In the genomic region with DNA sequence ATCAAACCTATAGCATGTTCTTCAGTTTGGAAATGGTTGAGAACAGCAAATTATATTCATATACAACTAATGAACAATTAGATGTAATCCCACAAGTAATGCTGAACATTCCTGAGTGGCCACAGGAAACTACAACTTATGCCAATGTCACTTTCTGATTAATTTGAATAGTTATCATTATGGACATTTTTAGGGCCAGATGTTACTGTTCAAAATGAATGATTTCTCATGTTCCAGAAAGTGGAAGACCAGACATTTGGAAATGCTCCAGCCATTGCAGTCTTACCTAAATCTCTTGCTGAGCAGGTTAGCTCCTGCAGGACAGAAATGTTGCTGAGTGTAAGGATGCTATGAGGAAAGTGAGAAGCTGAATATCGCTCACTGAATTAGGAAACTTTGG, we compare ENCODE assay signal across 25 cellular contexts.
"Had no signal": no experiment of that assay in that cellular context is flagged by ENCODE, and none has a peak within 500 bp of the region (broad histone marks: within the 10 kb centered on the region; RNA-seq: fewer than 3 reads in every experiment).

No MANE protein-coding gene starts in this region.

- H3K27ac Mint-ChIP-seq: naive thymus-derived CD4-positive, alpha-beta T cell; nephron; neural progenitor cell; progenitor cell of endocrine pancreas; stimulated activated naive CD8-positive, alpha-beta T cell treated with anti-CD3 and anti-CD28 coated beads, Interleukin-15, amount 100 ng/mL, for 72 hours; type B pancreatic cell had no signal

- H3K27me3 Mint-ChIP-seq: naive thymus-derived CD4-positive, alpha-beta T cell; progenitor cell of endocrine pancreas; stimulated activated naive CD8-positive, alpha-beta T cell treated with anti-CD3 and anti-CD28 coated beads, Interleukin-15, amount 100 ng/mL, for 72 hours; type B pancreatic cell had no signal

- H3K36me3 Mint-ChIP-seq: naive thymus-derived CD4-positive, alpha-beta T cell; neural progenitor cell; type B pancreatic cell had no signal

- H3K27me3 ChIP-seq: esophagus squamous epithelium, gastrocnemius medialis, neural progenitor cell, right atrium auricular region, thyroid gland had no signal

- H3K9ac ChIP-seq: neural progenitor cell, parathyroid adenoma had no signal

- H3K4me1 Mint-ChIP-seq: naive thymus-derived CD4-positive, alpha-beta T cell; stimulated activated naive CD8-positive, alpha-beta T cell treated with anti-CD3 and anti-CD28 coated beads, Interleukin-15, amount 100 ng/mL, for 72 hours had no signal

- H3K9me3 Mint-ChIP-seq: nephron; neural progenitor cell; stimulated activated naive CD8-positive, alpha-beta T cell treated with anti-CD3 and anti-CD28 coated beads, Interleukin-15, amount 100 ng/mL, for 72 hours; type B pancreatic cell had no signal

- H3K4me3 ChIP-seq: coronary artery, esophagus squamous epithelium, gastrocnemius medialis, neural progenitor cell, right atrium auricular region, smooth muscle cell, thyroid gland had no signal

- H3K9me3 ChIP-seq: esophagus squamous epithelium, gastrocnemius medialis, right atrium auricular region, thyroid gland had no signal

- DNase-seq: dermis blood vessel endothelial cell; effector memory CD4-positive, alpha-beta T cell; erythroblast; esophagus squamous epithelium; gastrocnemius medialis; head of caudate nucleus; kidney; mesendoderm; midbrain; naive thymus-derived CD4-positive, alpha-beta T cell; stimulated activated CD4-positive, alpha-beta T cell treated with anti-CD3 and anti-CD28 coated beads, Interleukin-12 subunit alpha, Interleukin-12 subunit beta, amount 100 ng/mL, for 4 hours; stimulated activated CD4-positive, alpha-beta T cell treated with anti-CD3 and anti-CD28 coated beads, Interleukin-1b, Interleukin-23, amount 100 ng/mL, for 48 hours; stimulated activated CD4-positive, alpha-beta T cell treated with anti-CD3 and anti-CD28 coated beads, Interleukin-4, amount 100 ng/mL, for 1 hour; stimulated activated CD8-positive, alpha-beta memory T cell treated with anti-CD3 and anti-CD28 coated beads, Interleukin-4, amount 100 ng/mL, for 48 hours; stimulated activated naive CD4-positive, alpha-beta T cell; stimulated activated naive CD8-positive, alpha-beta T cell treated with anti-CD3 and anti-CD28 coated beads, Interleukin-15, amount 100 ng/mL, for 72 hours; thyroid gland had no signal

- H3K27ac ChIP-seq: coronary artery, esophagus squamous epithelium, gastrocnemius medialis, neural progenitor cell, parathyroid adenoma, right atrium auricular region, thyroid gland had no signal

- H3K4me2 ChIP-seq: neural progenitor cell, smooth muscle cell had no signal

- H2AFZ ChIP-seq: neural progenitor cell, parathyroid adenoma had no signal

- H3K4me1 ChIP-seq: esophagus squamous epithelium, parathyroid adenoma, thyroid gland had no signal

- H3K4me3 Mint-ChIP-seq: naive thymus-derived CD4-positive, alpha-beta T cell; nephron; neural progenitor cell; stimulated activated naive CD8-positive, alpha-beta T cell treated with anti-CD3 and anti-CD28 coated beads, Interleukin-15, amount 100 ng/mL, for 72 hours; type B pancreatic cell had no signal

- H3K36me3 ChIP-seq: esophagus squamous epithelium, gastrocnemius medialis, neural progenitor cell, right atrium auricular region, thyroid gland had no signal
